Comparison of ENCODE assay signal across 7 cellular contexts in genomic region chr1:243116202-243116601, GRCh38.
DNase-seq lines count a peak whose midpoint lies in the region; ATAC-seq and TF ChIP-seq lines count a peak whose summit lies in the region.
"Not testable (repeated sequence)": the region's sequence is repeated elsewhere in the genome, so short reads cannot be mapped to it uniquely, and the experiment has no call there.

No MANE protein-coding gene starts in this region.

- H3K4me2 ChIP-seq in IMR-90 (ENCODE audit: low read depth, low read length); mesenchymal stem cell (ENCODE audit: low read length, poor library complexity, severe bottlenecking): not testable (repeated sequence)

- POLR2A ChIA-PET in IMR-90 (lab: Charles Lee; ENCODE audit: unreplicated experiment), result not testable (repeated sequence)

- not testable (repeated sequence) for H4K8ac ChIP-seq in IMR-90 (ENCODE audit: low read depth in 2 of 2, low read length in 2 of 2); mesenchymal stem cell (ENCODE audit: low read length)

- CTCF ChIA-PET in IMR-90 (lab: Yijun Ruan, JAX), result not testable (repeated sequence)

- not testable (repeated sequence) for H3K9me3 ChIP-seq in IMR-90 (ENCODE audit: control insufficient read depth, insufficient read depth, low read length); mesenchymal stem cell (ENCODE audit: control insufficient read depth, low read length)

- WGBS in IMR-90 (ENCODE audit: extremely low coverage in 2 of 2, insufficient read length in 1 of 2), 2 experiments, result no CpG with 5 or more reads among the region's 8 CpGs
- 98% methylated on average over 4 of the region's 8 CpGs for WGBS in mesenchymal stem cell

- dilution Hi-C loops in IMR-90 (cut with HindIII; ENCODE audit: low sequenced_read_pairs, unreplicated experiment), result not testable (repeated sequence)

- H3K36me3 ChIP-seq in IMR-90 (ENCODE audit: control insufficient read depth, insufficient read depth, low read length); mesenchymal stem cell (ENCODE audit: control insufficient read depth in 1 of 2, insufficient read depth in 2 of 2, low read depth in 1 of 2, low read length in 2 of 2): not testable (repeated sequence)

- H2BK120ac ChIP-seq in IMR-90 (ENCODE audit: low read depth, low read length); mesenchymal stem cell (ENCODE audit: low read depth, low read length): not testable (repeated sequence)

- not testable (repeated sequence) for H2BK15ac ChIP-seq in IMR-90 (ENCODE audit: low read depth, low read length); mesenchymal stem cell (ENCODE audit: low read depth, poor library complexity, severe bottlenecking)

- not testable (repeated sequence) for H3K14ac ChIP-seq in IMR-90 (replicated peaks; ENCODE audit: low read depth, low read length); mesenchymal stem cell (ENCODE audit: low read length in 2 of 2)

- H3K18ac ChIP-seq in IMR-90 (ENCODE audit: low read depth, low read length); mesenchymal stem cell (ENCODE audit: low read depth in 1 of 2, low read length in 2 of 2): not testable (repeated sequence)

- H3K23ac ChIP-seq in IMR-90 (ENCODE audit: low read depth, low read length); mesenchymal stem cell (ENCODE audit: low read length in 2 of 2): not testable (repeated sequence)

- peak; percentile 1 for DNase-seq in AG10803 (ENCODE audit: low read depth)
- DNase-seq in IMR-90, result peak; percentile 16
- peak; percentile 14 for DNase-seq in NCI-H69 (lab: John Stamatoyannopoulos, UW)
- peak; percentile 49 for DNase-seq in amniotic epithelial cell (ENCODE audit: low read depth)
- DNase-seq in cardiac fibroblast (ENCODE audit: low read depth in 2 of 2), result peak; percentile 23 to 35
- peak; percentile 6 for DNase-seq in fibroblast of pulmonary artery (ENCODE audit: low read depth)
- peak; percentile 11 for DNase-seq in mesenchymal stem cell

- TF ChIP-seq POLR2A in IMR-90 (IDR thresholded peaks at IDR 0.05; ENCODE audit: low read depth, low read length), result not testable (repeated sequence)

- not testable (repeated sequence) for H4K91ac ChIP-seq in IMR-90 (ENCODE audit: insufficient read depth, low read depth, low read length)
- peak overlapping the region; percentile 80 for H4K91ac ChIP-seq in mesenchymal stem cell (ENCODE audit: low read length)

- ATAC-seq in IMR-90 (ENCODE audit: low read depth), result not testable (repeated sequence)

- H3K27me3 ChIP-seq in IMR-90 (ENCODE audit: control insufficient read depth, insufficient read depth, low read length); mesenchymal stem cell (ENCODE audit: control insufficient read depth in 1 of 2, insufficient read depth in 1 of 2, low read length in 2 of 2): not testable (repeated sequence)

- not testable (repeated sequence) for H3K9me1 ChIP-seq in IMR-90 (ENCODE audit: insufficient read depth, low read length)

- H3K4me1 ChIP-seq in IMR-90 (ENCODE audit: control insufficient read depth, insufficient read depth, low read length); mesenchymal stem cell (ENCODE audit: control insufficient read depth, insufficient read depth, low read depth, low read length): not testable (repeated sequence)

- not testable (repeated sequence) for H3K79me1 ChIP-seq in IMR-90 (ENCODE audit: low read depth in 1 of 2, low read length in 2 of 2); mesenchymal stem cell (replicated peaks; ENCODE audit: low read length, poor library complexity, severe bottlenecking)

- H2BK20ac ChIP-seq in IMR-90 (ENCODE audit: low read depth, low read length), result not testable (repeated sequence)

- TF ChIP-seq RAD21 in IMR-90 (IDR thresholded peaks at IDR 0.05; ENCODE audit: low read length), result not testable (repeated sequence)

- H2BK5ac ChIP-seq in IMR-90 (ENCODE audit: low read depth, low read length, poor library complexity, severe bottlenecking); mesenchymal stem cell (ENCODE audit: low read depth, low read length, poor library complexity, severe bottlenecking): not testable (repeated sequence)

- not testable (repeated sequence) for H2AFZ ChIP-seq in IMR-90 (replicated peaks; ENCODE audit: low read length, poor library complexity); mesenchymal stem cell (ENCODE audit: low read depth, low read length)

- not testable (repeated sequence) for H3K4me3 ChIP-seq in AG10803 (ENCODE audit: low read length); IMR-90 (ENCODE audit: insufficient read depth, low read depth, low read length); cardiac fibroblast (replicated peaks in 1 of 2; ENCODE audit: low read depth in 2 of 2, low read length in 2 of 2); fibroblast of pulmonary artery (replicated peaks; ENCODE audit: low read depth, low read length); mesenchymal stem cell (ENCODE audit: insufficient read depth in 1 of 2, low read depth in 1 of 2, low read length in 2 of 2)

- not testable (repeated sequence) for H2AK9ac ChIP-seq in IMR-90 (replicated peaks; ENCODE audit: low read depth, low read length, poor library complexity)

- not testable (repeated sequence) for H2AK5ac ChIP-seq in IMR-90 (ENCODE audit: low read depth, low read length); mesenchymal stem cell (ENCODE audit: low read length, severe bottlenecking)

- H3K9ac ChIP-seq in IMR-90 (ENCODE audit: low read depth, low read length); mesenchymal stem cell (ENCODE audit: low read length): not testable (repeated sequence)

- H2BK12ac ChIP-seq in mesenchymal stem cell (ENCODE audit: low read length in 2 of 2), result not testable (repeated sequence)

- H3K4ac ChIP-seq in IMR-90 (ENCODE audit: low read depth, low read length); mesenchymal stem cell (ENCODE audit: low read depth in 1 of 2, low read length in 2 of 2): not testable (repeated sequence)

- TF ChIP-seq CTCF in AG10803 (conservative IDR thresholded peaks at IDR 0.05; ENCODE audit: low read length); IMR-90 (conservative IDR thresholded peaks at IDR 0.05; ENCODE audit: low read depth, low read length); cardiac fibroblast (IDR thresholded peaks at IDR 0.05; ENCODE audit: low read depth, low read length); fibroblast of pulmonary artery (IDR thresholded peaks at IDR 0.05; ENCODE audit: low read length, missing control alignments): not testable (repeated sequence)

- not testable (repeated sequence) for H3K56ac ChIP-seq in IMR-90 (ENCODE audit: extremely low read depth, insufficient read depth, low read length)

- not testable (repeated sequence) for H4K20me1 ChIP-seq in IMR-90 (ENCODE audit: insufficient read depth, low read length)

- intact Hi-C loops in IMR-90 (cut with micrococcal nuclease), result not testable (repeated sequence)

- not testable (repeated sequence) for H4K5ac ChIP-seq in IMR-90 (ENCODE audit: low read depth, low read length)

- not testable (repeated sequence) for H3K27ac ChIP-seq in IMR-90 (ENCODE audit: insufficient read depth, low read length); mesenchymal stem cell (ENCODE audit: low read length, poor library complexity, severe bottlenecking)

- BruUV-seq in IMR-90 (replicated peaks; lab: Mats Ljungman, UMichigan), result not testable (repeated sequence)

- in situ Hi-C loops in IMR-90 (cut with MboI; ENCODE audit: low sequenced_read_pairs), result not testable (repeated sequence)
